22 cellular contexts compared by ENCODE assay signal in genomic region chr11:7414729-7415536, GRCh38.
DNase-seq lines count a peak whose midpoint lies in the region; ATAC-seq, FAIRE-seq and TF ChIP-seq lines count a peak whose summit lies in the region.
"Had no signal": no experiment of that assay in that cellular context is flagged by ENCODE, and none has a peak within 500 bp of the region (broad histone marks: within the 10 kb centered on the region; RNA-seq: fewer than 3 reads in every experiment).

No MANE protein-coding gene starts in this region.

- CTCF ChIA-PET in PC-9 (lab: Charles Lee), result no interaction called here
- CTCF ChIA-PET in H1 (lab: Charles Lee; ENCODE audit: partially characterized antibody), result interaction anchor here (0.9 to 4.6 kb wide), 12 partner anchors 9 to 272 kb away, joined by 3 to 42 read pairs (median 5); no protein-coding TSS in a partner anchor
- CTCF ChIA-PET in MCF 10A (lab: Yijun Ruan, JAX), result interaction anchor here (0.7 kb wide), 1 partner anchor 695 kb away, joined by 3 read pairs; no protein-coding TSS in a partner anchor

- no peak overlapping the region for H2BK20ac ChIP-seq in H1 (ENCODE audit: low read length)

- TF ChIP-seq EP300 in H1 (IDR thresholded peaks at IDR 0.05; ENCODE audit: borderline replicate concordance in 1 of 2, low read depth in 2 of 2, low read length in 2 of 2), result no peak

- no peak overlapping the region; the same call in 1 of the 2 replicates for H2AK5ac ChIP-seq in H1 (ENCODE audit: low read depth, low read length)

- H3K36me3 Mint-ChIP-seq in GM23338 (ENCODE audit: low read depth), result no peaks in the 10 kb centered on the region
- H3K36me3 Mint-ChIP-seq in stimulated activated effector memory CD8-positive, alpha-beta T cell treated with anti-CD3 and anti-CD28 coated beads, Interleukin-12 subunit alpha, Interleukin-12 subunit beta, amount 100 ng/mL, for 72 hours, result no peaks in the 10 kb centered on the region
- H3K36me3 Mint-ChIP-seq in MCF 10A (ENCODE audit: insufficient read depth, unreplicated experiment), result no peaks in the 10 kb centered on the region
- H3K36me3 Mint-ChIP-seq: CD4-positive, CD25-positive, alpha-beta regulatory T cell had no signal

- H3K79me2 ChIP-seq in GM23338 (replicated peaks; ENCODE audit: insufficient read depth) (no peaks in the 10 kb centered on the region), PC-9 (ENCODE audit: low read depth) (no peaks in the 10 kb centered on the region), H1 (ENCODE audit: control insufficient read depth in 1 of 2, insufficient read depth in 2 of 2, low read length in 2 of 2) (no peaks in the 10 kb centered on the region)

- H4K5ac ChIP-seq in H1 (ENCODE audit: insufficient read length, low read depth, low read length), result no peak overlapping the region

- peak overlapping the region; percentile 7; the same call in 1 of the 2 replicates for H3K4me2 ChIP-seq in GM23338
- H3K4me2 ChIP-seq in PC-9, result peak overlapping the region; percentile 34; the same call in 1 of the 2 replicates
- H3K4me2 ChIP-seq in H1 (ENCODE audit: insufficient read depth in 1 of 2, low read depth in 2 of 2, low read length in 2 of 2), result no peak overlapping the region; a peak in 1 of 4 replicates

- H3K36me3 ChIP-seq in GM23338 (ENCODE audit: insufficient read depth) (no peaks in the 10 kb centered on the region), PC-9 (ENCODE audit: low read depth) (no peaks in the 10 kb centered on the region), H1 (ENCODE audit: control insufficient read depth in 2 of 4, insufficient read depth in 4 of 4, low read length in 3 of 4) (no peaks in the 10 kb centered on the region)
- H3K36me3 ChIP-seq: HAP-1 had no signal

- peak overlapping the region; percentile 57; the same call in 1 of the 2 replicates for H3K18ac ChIP-seq in H1 (ENCODE audit: extremely low read depth, low read length)

- no peak for TF ChIP-seq RAD21 in H1 (IDR thresholded peaks at IDR 0.05 in 1 of 2, conservative IDR thresholded peaks at IDR 0.05 in 1 of 2; ENCODE audit: low read depth in 2 of 2, low read length in 2 of 2)

- no peak overlapping the region for H3K14ac ChIP-seq in H1 (ENCODE audit: insufficient read length)

- no peak overlapping the region for H2BK5ac ChIP-seq in H1 (ENCODE audit: low read depth, low read length)

- DNase-seq in GM23338 (ENCODE audit: low spot score), result peak; percentile 25
- DNase-seq in PC-9, result no peak
- DNase-seq in H1 (ENCODE audit: low read depth in 1 of 2, low spot score in 2 of 2), result no peak
- DNase-seq in stimulated activated effector memory CD8-positive, alpha-beta T cell treated with anti-CD3 and anti-CD28 coated beads, Interleukin-12 subunit alpha, Interleukin-12 subunit beta, amount 100 ng/mL, for 72 hours (ENCODE audit: low spot score in 2 of 2), result no peak
- no peak for DNase-seq in NCI-H1436 (lab: John Stamatoyannopoulos, UW)
- no peak for DNase-seq in Ammon's horn (ENCODE audit: low spot score)
- no peak for DNase-seq in MCF 10A (ENCODE audit: unreplicated experiment)
- DNase-seq: CD4-positive, CD25-positive, alpha-beta regulatory T cell; COR-L47; DMS79; NCI-H1092 treated with DMSO at 0.1 percent for 48 hours; NCI-H146; NCI-H2029; NCI-H446; NCI-H526 treated with DMSO at 0.1 percent for 48 hours had no signal

- no peak overlapping the region for H2BK120ac ChIP-seq in H1 (replicated peaks; ENCODE audit: low read depth, low read length)

- H3K9me2 ChIP-seq in GM23338 (ENCODE audit: insufficient read depth) (0 out of 2 replicates have a peak, but pooled peaks cover 4% of the 10 kb centered on the region), PC-9 (ENCODE audit: insufficient read depth) (no peaks in the 10 kb centered on the region)

- H3K4me1 ChIP-seq in GM23338 (ENCODE audit: insufficient read depth) (peaks cover 17% of the 10 kb centered on the region), PC-9 (replicated peaks; ENCODE audit: insufficient read depth) (peaks cover 11% of the 10 kb centered on the region; the same call in 1 of the 2 replicates), H1 (replicated peaks in 1 of 4; ENCODE audit: control insufficient read depth in 3 of 4, insufficient read depth in 4 of 4, low read length in 3 of 4) (peaks cover 6 to 13% (median 8%) of the 10 kb centered on the region in 4 experiments)
- H3K4me1 ChIP-seq: HAP-1 had no signal

- no peak for FAIRE-seq in H1 (lab: Jason Lieb, UNC)
- FAIRE-seq: A204.1, GM12878 had no signal

- H3K27ac ChIP-seq in GM23338 (ENCODE audit: low read depth) (no peak overlapping the region), PC-9 (no peak overlapping the region), H1 (ENCODE audit: low read depth, low read length) (no peak overlapping the region)
- H3K27ac ChIP-seq: HL-60, RWPE1 had no signal

- no peak overlapping the region for H3K9ac ChIP-seq in H1 (replicated peaks in 1 of 4; ENCODE audit: extremely low read depth in 1 of 4, low read depth in 3 of 4, low read length in 3 of 4)

- peaks cover 33% of the 10 kb centered on the region for H3K4me1 Mint-ChIP-seq in GM23338
- H3K4me1 Mint-ChIP-seq in stimulated activated effector memory CD8-positive, alpha-beta T cell treated with anti-CD3 and anti-CD28 coated beads, Interleukin-12 subunit alpha, Interleukin-12 subunit beta, amount 100 ng/mL, for 72 hours, result no peaks in the 10 kb centered on the region
- H3K4me1 Mint-ChIP-seq in MCF 10A (ENCODE audit: insufficient read depth, unreplicated experiment), result peaks cover 5% of the 10 kb centered on the region

- no peak overlapping the region for H3K4me3 Mint-ChIP-seq in GM23338
- H3K4me3 Mint-ChIP-seq in stimulated activated effector memory CD8-positive, alpha-beta T cell treated with anti-CD3 and anti-CD28 coated beads, Interleukin-12 subunit alpha, Interleukin-12 subunit beta, amount 100 ng/mL, for 72 hours, result no peak overlapping the region
- no peak overlapping the region for H3K4me3 Mint-ChIP-seq in MCF 10A (ENCODE audit: unreplicated experiment)
- H3K4me3 Mint-ChIP-seq: CD4-positive, CD25-positive, alpha-beta regulatory T cell had no signal

- no peak for TF ChIP-seq POLR2A in H1 (IDR thresholded peaks at IDR 0.05; ENCODE audit: control extremely low read depth in 1 of 2, low read depth in 2 of 2, low read length in 2 of 2)

- H2AFZ ChIP-seq in GM23338, result peak overlapping the region; percentile 57
- H2AFZ ChIP-seq in PC-9, result no peak overlapping the region
- H2AFZ ChIP-seq in H1 (ENCODE audit: low read length), result peak overlapping the region; percentile 26

- H3K27ac Mint-ChIP-seq in GM23338, result peak overlapping the region; percentile 2; the same call in 1 of the 2 replicates
- H3K27ac Mint-ChIP-seq in stimulated activated effector memory CD8-positive, alpha-beta T cell treated with anti-CD3 and anti-CD28 coated beads, Interleukin-12 subunit alpha, Interleukin-12 subunit beta, amount 100 ng/mL, for 72 hours, result no peak overlapping the region
- H3K27ac Mint-ChIP-seq in MCF 10A (ENCODE audit: low read depth, unreplicated experiment), result no peak overlapping the region

- BruUV-seq in PC-9 (replicated peaks; lab: Mats Ljungman, UMichigan) (no TSS peak), MCF 10A (replicated peaks; lab: Mats Ljungman, UMichigan) (no TSS peak)

- no peak overlapping the region for H3K23ac ChIP-seq in H1 (ENCODE audit: insufficient read length)

- H3K23me2 ChIP-seq in H1 (ENCODE audit: low read depth, low read length), result no peaks in the 10 kb centered on the region; the same call in 1 of the 2 replicates

- ATAC-seq in GM23338 (peak; percentile 83), GM21529 (IDR thresholded peaks at IDR 0.05; ENCODE audit: unreplicated experiment) (no peak)
- ATAC-seq in stimulated activated effector memory CD8-positive, alpha-beta T cell treated with anti-CD3 and anti-CD28 coated beads, Interleukin-12 subunit alpha, Interleukin-12 subunit beta, amount 100 ng/mL, for 72 hours, result peak; percentile 41
- ATAC-seq: SK-N-SH treated with all-trans-retinoic acid at 6 μM for 48 hours had no signal

- H4K20me1 ChIP-seq in GM23338 (replicated peaks; ENCODE audit: insufficient read depth) (no peaks in the 10 kb centered on the region), PC-9 (ENCODE audit: insufficient read depth) (no peaks in the 10 kb centered on the region), H1 (replicated peaks in 1 of 2; ENCODE audit: control insufficient read depth in 1 of 2, insufficient read depth in 2 of 2, low read length in 2 of 2) (no peaks in the 10 kb centered on the region)

- H3F3A ChIP-seq in GM23338 (replicated peaks; ENCODE audit: low read depth) (no peaks in the 10 kb centered on the region), PC-9 (ENCODE audit: insufficient read depth, low read depth) (no peaks in the 10 kb centered on the region)

- peak overlapping the region; percentile 80 for H3K4ac ChIP-seq in H1 (replicated peaks; ENCODE audit: insufficient read length, low read depth, low read length)

- intact Hi-C loops in PC-9 (cut with micrococcal nuclease; ENCODE audit: unreplicated experiment), result no loop called here
- intact Hi-C loops in MCF 10A (cut with micrococcal nuclease), result no loop called here

- H4K8ac ChIP-seq in H1 (ENCODE audit: extremely low read depth, insufficient read depth, low read length), result no peak overlapping the region

- H3K9me3 ChIP-seq in PC-9 (ENCODE audit: insufficient read depth, low read depth), result no peaks in the 10 kb centered on the region
- H3K9me3 ChIP-seq in H1 (ENCODE audit: insufficient read depth in 2 of 2, low read depth in 1 of 2, low read length in 1 of 2), result no peaks in the 10 kb centered on the region
- H3K9me3 ChIP-seq: HAP-1 had no signal

- H2BK12ac ChIP-seq in H1 (ENCODE audit: low read depth, low read length), result no peak overlapping the region; the same call in 1 of the 2 replicates

- no peak overlapping the region for H3K56ac ChIP-seq in H1 (replicated peaks; ENCODE audit: insufficient read length, low read depth, low read length)

- TF ChIP-seq CTCF in GM23338 (conservative IDR thresholded peaks at IDR 0.05; ENCODE audit: low read depth in 2 of 2), result no peak
- TF ChIP-seq CTCF in PC-9 (conservative IDR thresholded peaks at IDR 0.05), result no peak
- TF ChIP-seq CTCF in H1 (IDR thresholded peaks at IDR 0.05; ENCODE audit: control extremely low read depth in 1 of 3, insufficient read depth in 1 of 3, low read depth in 1 of 3, low read length in 3 of 3), result no peak
- TF ChIP-seq CTCF in MCF 10A (IDR thresholded peaks at IDR 0.05; ENCODE audit: unreplicated experiment), result no peak

- WGBS in H1 (ENCODE audit: extremely low coverage in 1 of 2, insufficient coverage in 1 of 2, insufficient read length in 1 of 2, insufficient replicate concordance in 2 of 2, low coverage in 1 of 2, low lambda C conversion rate in 2 of 2, missing lambda C conversion rate in 1 of 2), 2 experiments, result 86% methylated on average over 15 of the region's 15 CpGs; no CpG with 5 or more reads in 1 of the 2 experiments

- H3K27me3 Mint-ChIP-seq in GM23338 (ENCODE audit: insufficient read depth, low read depth, poor library complexity), result peaks cover 6% of the 10 kb centered on the region
- H3K27me3 Mint-ChIP-seq in MCF 10A (ENCODE audit: insufficient read depth, unreplicated experiment), result peaks cover 30% of the 10 kb centered on the region

- H3K9me3 Mint-ChIP-seq in GM23338 (no peaks in the 10 kb centered on the region), MCF 10A (ENCODE audit: unreplicated experiment) (no peaks in the 10 kb centered on the region)
- H3K9me3 Mint-ChIP-seq in stimulated activated effector memory CD8-positive, alpha-beta T cell treated with anti-CD3 and anti-CD28 coated beads, Interleukin-12 subunit alpha, Interleukin-12 subunit beta, amount 100 ng/mL, for 72 hours, result peaks cover 3% of the 10 kb centered on the region

- no peak overlapping the region for H2BK15ac ChIP-seq in H1 (ENCODE audit: low read length)

- H3K4me3 ChIP-seq in GM23338 (no peak overlapping the region), PC-9 (no peak overlapping the region), H1 (ENCODE audit: extremely low read depth in 1 of 4, insufficient read depth in 2 of 4, low read depth in 3 of 4, low read length in 4 of 4) (no peak overlapping the region)
- H3K4me3 ChIP-seq: GM12878, HAP-1 had no signal

- POLR2A ChIA-PET in PC-9 (lab: Charles Lee; ENCODE audit: unreplicated experiment) (no interaction called here), H1 (lab: Charles Lee; ENCODE audit: partially characterized antibody) (no interaction called here), MCF 10A (lab: Yijun Ruan, JAX) (no interaction called here)

- H4K91ac ChIP-seq in H1 (replicated peaks; ENCODE audit: insufficient read length, low read length), result no peak overlapping the region

- H3K27me3 ChIP-seq in GM23338 (ENCODE audit: insufficient read depth) (no peaks in the 10 kb centered on the region), PC-9 (ENCODE audit: insufficient read depth, low read depth) (no peaks in the 10 kb centered on the region), H1 (replicated peaks in 1 of 4; ENCODE audit: control insufficient read depth in 3 of 4, extremely low read depth in 1 of 4, insufficient read depth in 3 of 4, low read length in 3 of 4) (no peaks in the 10 kb centered on the region)

- no peaks in the 10 kb centered on the region for H3K79me1 ChIP-seq in H1 (ENCODE audit: low read depth, low read length)

Comparison
In these comparisons a context has a peak if more than half of its experiments do, and no peak if none do; other contexts are left out.
1. H3K4me2 ChIP-seq: peak in GM23338 (single experiment) and PC-9 (single experiment); none in H1 (0 of 2).